ENCODE assay signal across 8 cellular contexts in genomic region chr20:3173582-3174441, GRCh38. TPM values are rescaled to one million over a fixed set of nuclear protein-coding genes. Genes with fewer than 3 reads are reported as not detected.
DNase-seq lines count a peak whose midpoint lies in the region; ATAC-seq lines count a peak whose summit lies in the region.

No MANE protein-coding gene starts in this region.

- ATAC-seq in GM21360 (IDR thresholded peaks at IDR 0.05; ENCODE audit: unreplicated experiment) = peak; percentile 75

- peaks cover 12 to 17% of the 10 kb centered on the region in 2 donors for H3K27me3 Mint-ChIP-seq in CD8-positive, alpha-beta memory T cell
- peaks cover 28% of the 10 kb centered on the region for H3K27me3 Mint-ChIP-seq in activated T-cell treated with anti-CD3 and anti-CD28 coated beads, Interleukin-2, amount 50 U/mL, for 24 hours

- H3K27me3 ChIP-seq in CD8-positive, alpha-beta memory T cell (ENCODE audit: insufficient read depth, low read length, poor library complexity, severe bottlenecking) = peaks cover 6% of the 10 kb centered on the region
- H3K27me3 ChIP-seq in esophagus (ENCODE audit: control insufficient read depth in 1 of 2, insufficient read depth in 2 of 2, low read length in 2 of 2) (no peaks in the 10 kb centered on the region), mucosa of stomach (ENCODE audit: control insufficient read depth, insufficient read depth, low read length) (peaks cover 4% of the 10 kb centered on the region)

- peaks cover 11 to 22% (median 16%) of the 10 kb centered on the region in 3 donors for H3K4me1 Mint-ChIP-seq in CD8-positive, alpha-beta memory T cell
- H3K4me1 Mint-ChIP-seq in activated T-cell treated with anti-CD3 and anti-CD28 coated beads, Interleukin-2, amount 50 U/mL, for 24 hours (ENCODE audit: low read depth) = peaks cover 21% of the 10 kb centered on the region

- no peaks in the 10 kb centered on the region for H3K36me3 ChIP-seq in CD8-positive, alpha-beta memory T cell (ENCODE audit: insufficient read depth, low read length)
- H3K36me3 ChIP-seq in esophagus (ENCODE audit: control insufficient read depth in 2 of 2, insufficient read depth in 2 of 2, low read length in 1 of 2) (no peaks in the 10 kb centered on the region), mucosa of stomach (ENCODE audit: control insufficient read depth, insufficient read depth, low read length) (no peaks in the 10 kb centered on the region)

- DNase-seq in CD8-positive, alpha-beta memory T cell = peak; percentile 85 to 92 (median 88)
- peak; percentile 60 for DNase-seq in HT1080 (ENCODE audit: low read depth)
- DNase-seq in OCI-M1 (lab: John Stamatoyannopoulos, UW) = peak; percentile 94
- DNase-seq in activated T-cell treated with anti-CD3 and anti-CD28 coated beads, Interleukin-2, amount 50 U/mL, for 24 hours = peak; percentile 96
- DNase-seq in stimulated activated CD8-positive, alpha-beta memory T cell treated with anti-CD3 and anti-CD28 coated beads, Interleukin-4, amount 100 ng/mL, for 48 hours = peak; percentile 95

- 1% methylated on average over 72 to 88 of the region's 88 CpGs for WGBS in esophagus, 2 donors

- peak overlapping the region; percentile 72 for H3K27ac ChIP-seq in CD8-positive, alpha-beta memory T cell (ENCODE audit: low read depth, low read length)
- H3K27ac ChIP-seq in esophagus (ENCODE audit: low read depth in 2 of 2, low read length in 1 of 2) = peak overlapping the region; percentile 24 to 50

- H3K9me3 Mint-ChIP-seq in CD8-positive, alpha-beta memory T cell = no peaks in the 10 kb centered on the region
- no peaks in the 10 kb centered on the region for H3K9me3 Mint-ChIP-seq in activated T-cell treated with anti-CD3 and anti-CD28 coated beads, Interleukin-2, amount 50 U/mL, for 24 hours

- H3K9ac ChIP-seq in mucosa of stomach (ENCODE audit: low read length) = peak overlapping the region; percentile 84

- POLR2A ChIA-PET in CD8-positive, alpha-beta memory T cell (lab: Charles Lee) = no interaction called here

- H3K36me3 Mint-ChIP-seq in CD8-positive, alpha-beta memory T cell = peaks cover 0 to 2% (median 0%) of the 10 kb centered on the region in 3 donors
- H3K36me3 Mint-ChIP-seq in activated T-cell treated with anti-CD3 and anti-CD28 coated beads, Interleukin-2, amount 50 U/mL, for 24 hours (ENCODE audit: low read depth) = no peaks in the 10 kb centered on the region

- peak overlapping the region in 6 of 8 donors; percentile 17 to 67 (median 59) for H3K27ac Mint-ChIP-seq in CD8-positive, alpha-beta memory T cell
- H3K27ac Mint-ChIP-seq in activated T-cell treated with anti-CD3 and anti-CD28 coated beads, Interleukin-2, amount 50 U/mL, for 24 hours = peak overlapping the region; percentile 61

- H3K4me3 ChIP-seq in CD8-positive, alpha-beta memory T cell (ENCODE audit: low read length) = peak overlapping the region; percentile 88
- H3K4me3 ChIP-seq in esophagus (ENCODE audit: low read depth in 1 of 2, low read length in 2 of 2) = peak overlapping the region; percentile 78 to 81
- peak overlapping the region; percentile 84 for H3K4me3 ChIP-seq in mucosa of stomach (ENCODE audit: low read length)

- H3K4me1 ChIP-seq in CD8-positive, alpha-beta memory T cell (ENCODE audit: insufficient read depth, low read length) = peaks cover 5% of the 10 kb centered on the region
- H3K4me1 ChIP-seq in esophagus (ENCODE audit: control insufficient read depth in 2 of 2, insufficient read depth in 2 of 2, low read length in 1 of 2) (peaks cover 0 to 10% of the 10 kb centered on the region in 2 donors), mucosa of stomach (ENCODE audit: control insufficient read depth, insufficient read depth, low read length) (peaks cover 24% of the 10 kb centered on the region)

- no peaks in the 10 kb centered on the region for H3K9me3 ChIP-seq in CD8-positive, alpha-beta memory T cell (ENCODE audit: low read length)
- H3K9me3 ChIP-seq in esophagus (ENCODE audit: control insufficient read depth in 2 of 2, insufficient read depth in 1 of 2, low read depth in 1 of 2, low read length in 1 of 2) (no peaks in the 10 kb centered on the region), mucosa of stomach (ENCODE audit: control insufficient read depth, low read length) (no peaks in the 10 kb centered on the region)

- CTCF ChIA-PET in CD8-positive, alpha-beta memory T cell (lab: Charles Lee) = no interaction called here

- H3K4me3 Mint-ChIP-seq in CD8-positive, alpha-beta memory T cell = peak overlapping the region; percentile 77 to 94 (median 82)
- H3K4me3 Mint-ChIP-seq in activated T-cell treated with anti-CD3 and anti-CD28 coated beads, Interleukin-2, amount 50 U/mL, for 24 hours = peak overlapping the region; percentile 80

RNA-seq across cellular contexts. Expression of gene LZTS3, which starts 0.5 kb away (rescaled TPM):
- 1 to 10 TPM in 1 of 2 experiments, under 1 TPM in 1; 0.97 to 1.0 TPM for total RNA-seq in CD8-positive, alpha-beta memory T cell
- polyA plus RNA-seq in CD8-positive, alpha-beta memory T cell = 0.35 TPM
- total RNA-seq in HT1080 (2014; rRNA removed; shearing (Covaris generic)) = 4.5 TPM in 2 replicates
- polyA plus RNA-seq in HT1080 (2015; cell fraction: cytosol; rRNA removed) = 4.6 and 4.8 TPM in 2 replicates
- polyA plus RNA-seq in HT1080 (2015; cell fraction: nucleus; rRNA removed) = 6.1 and 8.0 TPM in 2 replicates
- polyA plus RNA-seq in esophagus = 1 to 10 TPM; 1.8 TPM

RNA-seq across cellular contexts. Expression of gene FASTKD5, which starts 14.1 kb away (rescaled TPM):
- total RNA-seq in CD8-positive, alpha-beta memory T cell = 10 to 100 TPM; 26.7 to 27.0 TPM
- 14.6 TPM for polyA plus RNA-seq in CD8-positive, alpha-beta memory T cell
- 38.1 and 40.4 TPM in 2 replicates for total RNA-seq in HT1080 (2014; rRNA removed; shearing (Covaris generic))
- polyA plus RNA-seq in HT1080 (2015; cell fraction: cytosol; rRNA removed) = 19.0 and 20.7 TPM in 2 replicates
- polyA plus RNA-seq in HT1080 (2015; cell fraction: nucleus; rRNA removed) = 40.1 and 41.9 TPM in 2 replicates
- 1 to 10 TPM; 6.6 to 9.7 TPM for polyA plus RNA-seq in esophagus

RNA-seq across cellular contexts. Expression of gene UBOX5, which starts 14.1 kb away (rescaled TPM):
- total RNA-seq in CD8-positive, alpha-beta memory T cell = 1 to 10 TPM; 6.0 to 6.8 TPM
- 7.5 TPM for polyA plus RNA-seq in CD8-positive, alpha-beta memory T cell
- 5.1 and 6.2 TPM in 2 replicates for total RNA-seq in HT1080 (2014; rRNA removed; shearing (Covaris generic))
- 4.4 and 4.7 TPM in 2 replicates for polyA plus RNA-seq in HT1080 (2015; cell fraction: cytosol; rRNA removed)
- 5.6 and 6.2 TPM in 2 replicates for polyA plus RNA-seq in HT1080 (2015; cell fraction: nucleus; rRNA removed)
- polyA plus RNA-seq in esophagus = 1 to 10 TPM; 2.9 to 3.0 TPM

RNA-seq across cellular contexts. Expression of gene DDRGK1, which starts 30.7 kb away (rescaled TPM):
- 10 to 100 TPM; 75.3 to 77.9 TPM for total RNA-seq in CD8-positive, alpha-beta memory T cell
- 58.1 TPM for polyA plus RNA-seq in CD8-positive, alpha-beta memory T cell
- total RNA-seq in HT1080 (2014; rRNA removed; shearing (Covaris generic)) = 36.8 and 40.7 TPM in 2 replicates
- polyA plus RNA-seq in HT1080 (2015; cell fraction: cytosol; rRNA removed) = 25.3 and 25.7 TPM in 2 replicates
- 41.9 and 43.3 TPM in 2 replicates for polyA plus RNA-seq in HT1080 (2015; cell fraction: nucleus; rRNA removed)
- 10 to 100 TPM; 24.0 to 45.8 TPM for polyA plus RNA-seq in esophagus

RNA-seq across cellular contexts. Expression of gene ITPA, which starts 35.5 kb away (rescaled TPM):
- total RNA-seq in CD8-positive, alpha-beta memory T cell = 10 to 100 TPM; 90.4 to 98.2 TPM
- 60.8 TPM for polyA plus RNA-seq in CD8-positive, alpha-beta memory T cell
- 120 and 144 TPM in 2 replicates for total RNA-seq in HT1080 (2014; rRNA removed; shearing (Covaris generic))
- 57.6 and 63.9 TPM in 2 replicates for polyA plus RNA-seq in HT1080 (2015; cell fraction: cytosol; rRNA removed)
- 84.2 and 85.5 TPM in 2 replicates for polyA plus RNA-seq in HT1080 (2015; cell fraction: nucleus; rRNA removed)
- 10 to 100 TPM; 55.8 to 73.5 TPM for polyA plus RNA-seq in esophagus

Comparison
In these comparisons a context has a peak if more than half of its experiments do, and no peak if none do; other contexts are left out.
1. Peak in every context shown above with its lines: DNase-seq, ATAC-seq, H3K4me3 ChIP-seq and H3K27ac ChIP-seq.